In the genomic region with DNA sequence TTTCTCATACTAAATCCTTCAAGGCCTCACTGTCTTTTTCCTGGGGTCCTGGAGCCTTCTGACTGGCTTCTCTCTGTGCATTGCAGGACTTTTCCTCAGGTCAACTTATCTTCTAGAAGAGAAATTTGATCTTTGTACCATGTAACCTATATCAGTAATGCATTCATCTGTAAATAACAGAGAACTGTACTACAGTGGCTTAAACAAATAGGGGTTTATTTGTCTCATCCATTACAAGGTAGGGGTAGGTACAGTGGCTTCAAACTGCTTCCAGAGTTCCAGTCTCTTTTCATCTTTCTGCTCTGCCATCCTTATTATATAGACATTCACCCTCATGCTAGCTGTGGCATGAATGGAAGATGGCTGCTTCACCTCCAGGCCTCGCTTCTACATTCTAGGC, we compare ENCODE assay signal across 1 cellular context.
A peak's percentile ranks its signal among the peaks of the same experiment; 100 is the strongest.
TF ChIP-seq lines count a peak whose summit lies in the region.

No MANE protein-coding gene starts in this region.

TF ChIP-seq in HepG2, 621 proteins besides CTCF, POLR2A, EP300 and RAD21 (continued from another document and continues in another):
- TF ChIP-seq, protein P1, sequence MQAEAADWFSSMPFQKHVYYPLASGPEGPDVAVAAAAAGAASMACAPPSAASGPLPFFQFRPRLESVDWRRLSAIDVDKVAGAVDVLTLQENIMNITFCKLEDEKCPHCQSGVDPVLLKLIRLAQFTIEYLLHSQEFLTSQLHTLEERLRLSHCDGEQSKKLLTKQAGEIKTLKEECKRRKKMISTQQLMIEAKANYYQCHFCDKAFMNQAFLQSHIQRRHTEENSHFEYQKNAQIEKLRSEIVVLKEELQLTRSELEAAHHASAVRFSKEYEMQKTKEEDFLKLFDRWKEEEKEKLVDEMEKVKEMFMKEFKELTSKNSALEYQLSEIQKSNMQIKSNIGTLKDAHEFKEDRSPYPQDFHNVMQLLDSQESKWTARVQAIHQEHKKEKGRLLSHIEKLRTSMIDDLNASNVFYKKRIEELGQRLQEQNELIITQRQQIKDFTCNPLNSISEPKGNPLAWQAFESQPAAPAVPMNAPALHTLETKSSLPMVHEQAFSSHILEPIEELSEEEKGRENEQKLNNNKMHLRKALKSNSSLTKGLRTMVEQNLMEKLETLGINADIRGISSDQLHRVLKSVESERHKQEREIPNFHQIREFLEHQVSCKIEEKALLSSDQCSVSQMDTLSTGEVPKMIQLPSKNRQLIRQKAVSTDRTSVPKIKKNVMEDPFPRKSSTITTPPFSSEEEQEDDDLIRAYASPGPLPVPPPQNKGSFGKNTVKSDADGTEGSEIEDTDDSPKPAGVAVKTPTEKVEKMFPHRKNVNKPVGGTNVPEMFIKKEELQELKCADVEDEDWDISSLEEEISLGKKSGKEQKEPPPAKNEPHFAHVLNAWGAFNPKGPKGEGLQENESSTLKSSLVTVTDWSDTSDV (CRISPR knock-in tag; IDR thresholded peaks at IDR 0.05): no peak
- TF ChIP-seq BCL6 (CRISPR knock-in tag; IDR thresholded peaks at IDR 0.05): 0 out of 2 replicates have a peak, but pooled peaks have one; percentile 16
- no peak for TF ChIP-seq RBFOX2 (IDR thresholded peaks at IDR 0.05; ENCODE audit: low read depth, low read length)
- TF ChIP-seq, protein P2, sequence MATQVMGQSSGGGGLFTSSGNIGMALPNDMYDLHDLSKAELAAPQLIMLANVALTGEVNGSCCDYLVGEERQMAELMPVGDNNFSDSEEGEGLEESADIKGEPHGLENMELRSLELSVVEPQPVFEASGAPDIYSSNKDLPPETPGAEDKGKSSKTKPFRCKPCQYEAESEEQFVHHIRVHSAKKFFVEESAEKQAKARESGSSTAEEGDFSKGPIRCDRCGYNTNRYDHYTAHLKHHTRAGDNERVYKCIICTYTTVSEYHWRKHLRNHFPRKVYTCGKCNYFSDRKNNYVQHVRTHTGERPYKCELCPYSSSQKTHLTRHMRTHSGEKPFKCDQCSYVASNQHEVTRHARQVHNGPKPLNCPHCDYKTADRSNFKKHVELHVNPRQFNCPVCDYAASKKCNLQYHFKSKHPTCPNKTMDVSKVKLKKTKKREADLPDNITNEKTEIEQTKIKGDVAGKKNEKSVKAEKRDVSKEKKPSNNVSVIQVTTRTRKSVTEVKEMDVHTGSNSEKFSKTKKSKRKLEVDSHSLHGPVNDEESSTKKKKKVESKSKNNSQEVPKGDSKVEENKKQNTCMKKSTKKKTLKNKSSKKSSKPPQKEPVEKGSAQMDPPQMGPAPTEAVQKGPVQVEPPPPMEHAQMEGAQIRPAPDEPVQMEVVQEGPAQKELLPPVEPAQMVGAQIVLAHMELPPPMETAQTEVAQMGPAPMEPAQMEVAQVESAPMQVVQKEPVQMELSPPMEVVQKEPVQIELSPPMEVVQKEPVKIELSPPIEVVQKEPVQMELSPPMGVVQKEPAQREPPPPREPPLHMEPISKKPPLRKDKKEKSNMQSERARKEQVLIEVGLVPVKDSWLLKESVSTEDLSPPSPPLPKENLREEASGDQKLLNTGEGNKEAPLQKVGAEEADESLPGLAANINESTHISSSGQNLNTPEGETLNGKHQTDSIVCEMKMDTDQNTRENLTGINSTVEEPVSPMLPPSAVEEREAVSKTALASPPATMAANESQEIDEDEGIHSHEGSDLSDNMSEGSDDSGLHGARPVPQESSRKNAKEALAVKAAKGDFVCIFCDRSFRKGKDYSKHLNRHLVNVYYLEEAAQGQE (IDR thresholded peaks at IDR 0.05; ENCODE audit: borderline replicate concordance in 1 of 2, low read depth in 1 of 2, low read length in 2 of 2): no peak
- TF ChIP-seq, protein P3, sequence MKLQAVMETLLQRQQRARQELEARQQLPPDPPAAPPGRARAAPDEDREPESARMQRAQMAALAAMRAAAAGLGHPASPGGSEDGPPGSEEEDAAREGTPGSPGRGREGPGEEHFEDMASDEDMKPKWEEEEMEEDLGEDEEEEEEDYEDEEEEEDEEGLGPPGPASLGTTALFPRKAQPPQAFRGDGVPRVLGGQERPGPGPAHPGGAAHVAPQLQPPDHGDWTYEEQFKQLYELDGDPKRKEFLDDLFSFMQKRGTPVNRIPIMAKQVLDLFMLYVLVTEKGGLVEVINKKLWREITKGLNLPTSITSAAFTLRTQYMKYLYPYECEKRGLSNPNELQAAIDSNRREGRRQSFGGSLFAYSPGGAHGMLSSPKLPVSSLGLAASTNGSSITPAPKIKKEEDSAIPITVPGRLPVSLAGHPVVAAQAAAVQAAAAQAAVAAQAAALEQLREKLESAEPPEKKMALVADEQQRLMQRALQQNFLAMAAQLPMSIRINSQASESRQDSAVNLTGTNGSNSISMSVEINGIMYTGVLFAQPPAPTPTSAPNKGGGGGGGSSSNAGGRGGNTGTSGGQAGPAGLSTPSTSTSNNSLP (IDR thresholded peaks at IDR 0.05; ENCODE audit: low read depth, low read length): peak; percentile 70; the same call in 1 of the 2 replicates
- TF ChIP-seq XBP1 (CRISPR knock-in tag; IDR thresholded peaks at IDR 0.05): no peak
- TF ChIP-seq, protein P4, sequence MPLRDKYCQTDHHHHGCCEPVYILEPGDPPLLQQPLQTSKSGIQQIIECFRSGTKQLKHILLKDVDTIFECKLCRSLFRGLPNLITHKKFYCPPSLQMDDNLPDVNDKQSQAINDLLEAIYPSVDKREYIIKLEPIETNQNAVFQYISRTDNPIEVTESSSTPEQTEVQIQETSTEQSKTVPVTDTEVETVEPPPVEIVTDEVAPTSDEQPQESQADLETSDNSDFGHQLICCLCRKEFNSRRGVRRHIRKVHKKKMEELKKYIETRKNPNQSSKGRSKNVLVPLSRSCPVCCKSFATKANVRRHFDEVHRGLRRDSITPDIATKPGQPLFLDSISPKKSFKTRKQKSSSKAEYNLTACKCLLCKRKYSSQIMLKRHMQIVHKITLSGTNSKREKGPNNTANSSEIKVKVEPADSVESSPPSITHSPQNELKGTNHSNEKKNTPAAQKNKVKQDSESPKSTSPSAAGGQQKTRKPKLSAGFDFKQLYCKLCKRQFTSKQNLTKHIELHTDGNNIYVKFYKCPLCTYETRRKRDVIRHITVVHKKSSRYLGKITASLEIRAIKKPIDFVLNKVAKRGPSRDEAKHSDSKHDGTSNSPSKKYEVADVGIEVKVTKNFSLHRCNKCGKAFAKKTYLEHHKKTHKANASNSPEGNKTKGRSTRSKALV (CRISPR knock-in tag; IDR thresholded peaks at IDR 0.05): no peak
- no peak for TF ChIP-seq ZNF501 (CRISPR knock-in tag; IDR thresholded peaks at IDR 0.05)
- no peak for TF ChIP-seq ZNF605 (CRISPR knock-in tag; IDR thresholded peaks at IDR 0.05)
- TF ChIP-seq HCFC1 (IDR thresholded peaks at IDR 0.05; ENCODE audit: low read depth, low read length): no peak
- no peak for TF ChIP-seq GLI4 (CRISPR knock-in tag; IDR thresholded peaks at IDR 0.05; ENCODE audit: borderline replicate concordance)
- no peak for TF ChIP-seq MBNL3 (CRISPR knock-in tag; conservative IDR thresholded peaks at IDR 0.05)
- no peak for TF ChIP-seq KLF16 (CRISPR knock-in tag; IDR thresholded peaks at IDR 0.05)
- no peak for TF ChIP-seq ZEB1 (IDR thresholded peaks at IDR 0.05; ENCODE audit: insufficient replicate concordance, low read depth)
- TF ChIP-seq TEAD3 (CRISPR knock-in tag; optimal IDR thresholded peaks at IDR 0.05; ENCODE audit: borderline replicate concordance): no peak
- no peak for TF ChIP-seq ZNF670 (CRISPR knock-in tag; IDR thresholded peaks at IDR 0.05; ENCODE audit: borderline replicate concordance)
- TF ChIP-seq ZFP36 (IDR thresholded peaks at IDR 0.05; ENCODE audit: borderline replicate concordance, low read depth, low read length, partially characterized antibody): no peak
- TF ChIP-seq POLR2AphosphoS2 (IDR thresholded peaks at IDR 0.05; ENCODE audit: low read depth, low read length): no peak
- no peak for TF ChIP-seq ZNF556 (CRISPR knock-in tag; IDR thresholded peaks at IDR 0.05; ENCODE audit: borderline replicate concordance)
- TF ChIP-seq TARDBP (CRISPR knock-in tag; IDR thresholded peaks at IDR 0.05): no peak
- TF ChIP-seq RFX5 (IDR thresholded peaks at IDR 0.05; ENCODE audit: low read depth, low read length): no peak
- no peak; the same call in 1 of the 2 replicates for TF ChIP-seq FOXO1 (CRISPR knock-in tag; IDR thresholded peaks at IDR 0.05)
- TF ChIP-seq, protein P5, sequence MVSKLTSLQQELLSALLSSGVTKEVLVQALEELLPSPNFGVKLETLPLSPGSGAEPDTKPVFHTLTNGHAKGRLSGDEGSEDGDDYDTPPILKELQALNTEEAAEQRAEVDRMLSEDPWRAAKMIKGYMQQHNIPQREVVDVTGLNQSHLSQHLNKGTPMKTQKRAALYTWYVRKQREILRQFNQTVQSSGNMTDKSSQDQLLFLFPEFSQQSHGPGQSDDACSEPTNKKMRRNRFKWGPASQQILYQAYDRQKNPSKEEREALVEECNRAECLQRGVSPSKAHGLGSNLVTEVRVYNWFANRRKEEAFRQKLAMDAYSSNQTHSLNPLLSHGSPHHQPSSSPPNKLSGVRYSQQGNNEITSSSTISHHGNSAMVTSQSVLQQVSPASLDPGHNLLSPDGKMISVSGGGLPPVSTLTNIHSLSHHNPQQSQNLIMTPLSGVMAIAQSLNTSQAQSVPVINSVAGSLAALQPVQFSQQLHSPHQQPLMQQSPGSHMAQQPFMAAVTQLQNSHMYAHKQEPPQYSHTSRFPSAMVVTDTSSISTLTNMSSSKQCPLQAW (CRISPR knock-in tag; IDR thresholded peaks at IDR 0.05): no peak
- peak; percentile 34 for TF ChIP-seq TCF7 (IDR thresholded peaks at IDR 0.05; ENCODE audit: low read depth)
- no peak for TF ChIP-seq ZNF674 (CRISPR knock-in tag; IDR thresholded peaks at IDR 0.05; ENCODE audit: low read depth)
- no peak for TF ChIP-seq KLF11 (CRISPR knock-in tag; IDR thresholded peaks at IDR 0.05)
- TF ChIP-seq PHF5A (CRISPR knock-in tag; IDR thresholded peaks at IDR 0.05; ENCODE audit: low read depth, unreplicated experiment): no peak
- no peak for TF ChIP-seq NFYC (CRISPR knock-in tag; IDR thresholded peaks at IDR 0.05)
- no peak for TF ChIP-seq NR2F6 (IDR thresholded peaks at IDR 0.05)
- TF ChIP-seq NR2F6 (CRISPR knock-in tag; IDR thresholded peaks at IDR 0.05): no peak
- TF ChIP-seq, protein P6, sequence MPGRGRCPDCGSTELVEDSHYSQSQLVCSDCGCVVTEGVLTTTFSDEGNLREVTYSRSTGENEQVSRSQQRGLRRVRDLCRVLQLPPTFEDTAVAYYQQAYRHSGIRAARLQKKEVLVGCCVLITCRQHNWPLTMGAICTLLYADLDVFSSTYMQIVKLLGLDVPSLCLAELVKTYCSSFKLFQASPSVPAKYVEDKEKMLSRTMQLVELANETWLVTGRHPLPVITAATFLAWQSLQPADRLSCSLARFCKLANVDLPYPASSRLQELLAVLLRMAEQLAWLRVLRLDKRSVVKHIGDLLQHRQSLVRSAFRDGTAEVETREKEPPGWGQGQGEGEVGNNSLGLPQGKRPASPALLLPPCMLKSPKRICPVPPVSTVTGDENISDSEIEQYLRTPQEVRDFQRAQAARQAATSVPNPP (CRISPR knock-in tag; IDR thresholded peaks at IDR 0.05): no peak
- TF ChIP-seq, protein P7, sequence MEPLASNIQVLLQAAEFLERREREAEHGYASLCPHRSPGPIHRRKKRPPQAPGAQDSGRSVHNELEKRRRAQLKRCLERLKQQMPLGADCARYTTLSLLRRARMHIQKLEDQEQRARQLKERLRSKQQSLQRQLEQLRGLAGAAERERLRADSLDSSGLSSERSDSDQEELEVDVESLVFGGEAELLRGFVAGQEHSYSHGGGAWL (CRISPR knock-in tag; IDR thresholded peaks at IDR 0.05): no peak
- no peak for TF ChIP-seq NCOA5 (CRISPR knock-in tag; IDR thresholded peaks at IDR 0.05)
- no peak for TF ChIP-seq ZNF12 (CRISPR knock-in tag; IDR thresholded peaks at IDR 0.05)
- no peak for TF ChIP-seq ZNF121 (CRISPR knock-in tag; IDR thresholded peaks at IDR 0.05)
- TF ChIP-seq NCOA2 (CRISPR knock-in tag; IDR thresholded peaks at IDR 0.05): peak; percentile 62
- TF ChIP-seq SRSF1 (optimal IDR thresholded peaks at IDR 0.05; ENCODE audit: low read depth, low read length): no peak
- TF ChIP-seq ZNF235 (CRISPR knock-in tag; IDR thresholded peaks at IDR 0.05; ENCODE audit: borderline replicate concordance): no peak
- TF ChIP-seq KMT2B (CRISPR knock-in tag; IDR thresholded peaks at IDR 0.05): no peak
- no peak for TF ChIP-seq EEA1 (CRISPR knock-in tag; IDR thresholded peaks at IDR 0.05; ENCODE audit: borderline replicate concordance)
- peak; percentile 67; the same call in 1 of the 2 replicates for TF ChIP-seq HMG20A (CRISPR knock-in tag; IDR thresholded peaks at IDR 0.05; ENCODE audit: borderline replicate concordance)
- no peak for TF ChIP-seq ZNF7 (CRISPR knock-in tag; IDR thresholded peaks at IDR 0.05)
- TF ChIP-seq, protein P8, sequence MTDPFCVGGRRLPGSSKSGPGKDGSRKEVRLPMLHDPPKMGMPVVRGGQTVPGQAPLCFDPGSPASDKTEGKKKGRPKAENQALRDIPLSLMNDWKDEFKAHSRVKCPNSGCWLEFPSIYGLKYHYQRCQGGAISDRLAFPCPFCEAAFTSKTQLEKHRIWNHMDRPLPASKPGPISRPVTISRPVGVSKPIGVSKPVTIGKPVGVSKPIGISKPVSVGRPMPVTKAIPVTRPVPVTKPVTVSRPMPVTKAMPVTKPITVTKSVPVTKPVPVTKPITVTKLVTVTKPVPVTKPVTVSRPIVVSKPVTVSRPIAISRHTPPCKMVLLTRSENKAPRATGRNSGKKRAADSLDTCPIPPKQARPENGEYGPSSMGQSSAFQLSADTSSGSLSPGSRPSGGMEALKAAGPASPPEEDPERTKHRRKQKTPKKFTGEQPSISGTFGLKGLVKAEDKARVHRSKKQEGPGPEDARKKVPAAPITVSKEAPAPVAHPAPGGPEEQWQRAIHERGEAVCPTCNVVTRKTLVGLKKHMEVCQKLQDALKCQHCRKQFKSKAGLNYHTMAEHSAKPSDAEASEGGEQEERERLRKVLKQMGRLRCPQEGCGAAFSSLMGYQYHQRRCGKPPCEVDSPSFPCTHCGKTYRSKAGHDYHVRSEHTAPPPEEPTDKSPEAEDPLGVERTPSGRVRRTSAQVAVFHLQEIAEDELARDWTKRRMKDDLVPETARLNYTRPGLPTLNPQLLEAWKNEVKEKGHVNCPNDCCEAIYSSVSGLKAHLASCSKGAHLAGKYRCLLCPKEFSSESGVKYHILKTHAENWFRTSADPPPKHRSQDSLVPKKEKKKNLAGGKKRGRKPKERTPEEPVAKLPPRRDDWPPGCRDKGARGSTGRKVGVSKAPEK (CRISPR knock-in tag; IDR thresholded peaks at IDR 0.05; ENCODE audit: borderline replicate concordance): no peak
- TF ChIP-seq, protein P9, sequence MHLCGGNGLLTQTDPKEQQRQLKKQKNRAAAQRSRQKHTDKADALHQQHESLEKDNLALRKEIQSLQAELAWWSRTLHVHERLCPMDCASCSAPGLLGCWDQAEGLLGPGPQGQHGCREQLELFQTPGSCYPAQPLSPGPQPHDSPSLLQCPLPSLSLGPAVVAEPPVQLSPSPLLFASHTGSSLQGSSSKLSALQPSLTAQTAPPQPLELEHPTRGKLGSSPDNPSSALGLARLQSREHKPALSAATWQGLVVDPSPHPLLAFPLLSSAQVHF (CRISPR knock-in tag; IDR thresholded peaks at IDR 0.05): no peak
- no peak for TF ChIP-seq PHB2 (IDR thresholded peaks at IDR 0.05; ENCODE audit: partially characterized antibody)
- no peak for TF ChIP-seq ZNF3 (CRISPR knock-in tag; IDR thresholded peaks at IDR 0.05)
- no peak for TF ChIP-seq ZNF775 (CRISPR knock-in tag; IDR thresholded peaks at IDR 0.05; ENCODE audit: borderline replicate concordance)
- TF ChIP-seq NFKBIZ (CRISPR knock-in tag; IDR thresholded peaks at IDR 0.05): no peak
- no peak for TF ChIP-seq PCBP1 (IDR thresholded peaks at IDR 0.05; ENCODE audit: borderline replicate concordance, low read depth, low read length)
- no peak for TF ChIP-seq ZNF331 (CRISPR knock-in tag; IDR thresholded peaks at IDR 0.05)
- no peak for TF ChIP-seq CREB1 (IDR thresholded peaks at IDR 0.05)
- TF ChIP-seq CREB1 (CRISPR knock-in tag; IDR thresholded peaks at IDR 0.05): peak; percentile 52; the same call in 1 of the 2 replicates
- no peak for TF ChIP-seq PRPF4 (IDR thresholded peaks at IDR 0.05; ENCODE audit: low read depth, low read length, poor library complexity, severe bottlenecking)
- no peak for TF ChIP-seq ZNF136 (CRISPR knock-in tag; IDR thresholded peaks at IDR 0.05; ENCODE audit: low read depth)
